Comparison of ENCODE assay signal across 8 cellular contexts in the genomic region with DNA sequence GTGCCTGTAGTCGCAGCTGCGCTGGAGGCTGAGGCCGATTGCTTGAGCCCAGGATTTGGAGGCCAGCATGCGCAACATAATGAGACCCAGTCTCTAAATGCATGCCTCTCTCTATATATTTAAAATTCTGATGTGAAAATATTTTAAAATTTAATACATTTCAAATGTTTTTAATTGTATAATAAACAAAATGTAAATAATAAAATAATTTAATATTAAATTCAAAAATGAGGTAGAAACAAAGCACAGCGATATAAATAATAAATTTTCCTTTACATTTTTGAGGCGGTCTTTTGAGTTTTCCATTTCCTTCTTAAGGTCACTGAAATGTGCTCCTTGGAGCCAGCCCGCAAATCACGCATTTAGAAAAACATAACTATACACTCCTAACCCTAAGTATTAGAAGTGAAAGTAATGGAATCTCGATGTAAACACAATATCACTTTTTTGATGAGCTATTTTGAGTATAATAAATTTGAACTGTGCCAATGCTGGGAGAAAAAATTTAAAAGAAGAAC. TPM values are rescaled to one million over a fixed set of nuclear protein-coding genes. Genes with fewer than 3 reads are reported as not detected.
A peak's percentile ranks its signal among the peaks of the same experiment; 100 is the strongest.
DNase-seq lines count a peak whose midpoint lies in the region; ATAC-seq and TF ChIP-seq lines count a peak whose summit lies in the region.

No MANE protein-coding gene starts in this region.

- whole genome bisulfite sequencing in suprapubic skin, result 43% methylated on average over 9 of the region's 9 CpGs

- TF ChIP-seq CTCF in SU-DHL-6 (IDR thresholded peaks at IDR 0.05; ENCODE audit: insufficient read depth, low read length, poor library complexity, severe bottlenecking), result no peak
- no peak for TF ChIP-seq CTCF in suprapubic skin (IDR thresholded peaks at IDR 0.05)

- H3K4me2 ChIP-seq in SU-DHL-6 (ENCODE audit: low read depth, low read length, poor library complexity, severe bottlenecking), result peak overlapping the region; percentile 99

- DNase-seq in suprapubic skin (ENCODE audit: low spot score in 2 of 2) (no peak), activated gamma-delta T cell (lab: John Stamatoyannopoulos, UW) (no peak), NCI-H1694 treated with DMSO at 0.1 percent for 48 hours (lab: John Stamatoyannopoulos, UW) (no peak), EL (no peak)

- H3K9me2 ChIP-seq in SU-DHL-6 (replicated peaks; ENCODE audit: insufficient read depth, low read length), result no peaks in the 10 kb centered on the region

- H3K27me3 ChIP-seq in SU-DHL-6 (ENCODE audit: low read length) (no peaks in the 10 kb centered on the region), suprapubic skin (no peaks in the 10 kb centered on the region)

- H3K4me1 ChIP-seq in suprapubic skin, result peaks cover 30% of the 10 kb centered on the region

- no peak for TF ChIP-seq EP300 in suprapubic skin (IDR thresholded peaks at IDR 0.05)

- H4K20me1 ChIP-seq in SU-DHL-6 (ENCODE audit: low read depth, low read length), result peaks cover 36% of the 10 kb centered on the region

- no peaks in the 10 kb centered on the region for H3K9me3 ChIP-seq in SU-DHL-6 (ENCODE audit: insufficient read depth, low read length)
- H3K9me3 ChIP-seq in suprapubic skin, result no peaks in the 10 kb centered on the region

- H3K9ac ChIP-seq in SU-DHL-6 (ENCODE audit: low read length), result peak overlapping the region; percentile 99

- peak overlapping the region; percentile 87 for H2AFZ ChIP-seq in SU-DHL-6 (ENCODE audit: low read depth, low read length, severe bottlenecking)

- H3K27ac ChIP-seq in SU-DHL-6 (ENCODE audit: low read depth, low read length) (0 out of 2 replicates have a peak overlapping the region, but pooled peaks have one; percentile 31), suprapubic skin (no peak overlapping the region)

- H3K4me3 ChIP-seq in SU-DHL-6 (ENCODE audit: insufficient read depth, low read length, poor library complexity, severe bottlenecking) (peak overlapping the region; percentile 58), iPS-11a (ENCODE audit: low read depth, low read length) (peak overlapping the region; percentile 64), suprapubic skin (peak overlapping the region; percentile 82)

- H3K79me2 ChIP-seq in SU-DHL-6 (ENCODE audit: insufficient read depth, low read length), result peaks cover 45% of the 10 kb centered on the region

- TF ChIP-seq POLR2A in suprapubic skin (IDR thresholded peaks at IDR 0.05), result no peak

- peak; percentile 16 for ATAC-seq in GM18870 (IDR thresholded peaks at IDR 0.05; ENCODE audit: unreplicated experiment)
- ATAC-seq in HG02840 (IDR thresholded peaks at IDR 0.05; ENCODE audit: low FRiP score, unreplicated experiment), result peak; percentile 5

- H3F3A ChIP-seq in SU-DHL-6 (ENCODE audit: insufficient read depth), result peaks cover 5% of the 10 kb centered on the region; the same call in 1 of the 2 replicates

- H3K36me3 ChIP-seq in SU-DHL-6 (ENCODE audit: low read length) (peaks cover 39% of the 10 kb centered on the region), suprapubic skin (no peaks in the 10 kb centered on the region)

RNA-seq across cellular contexts. Expression of a gene that starts 0.5 kb away (rescaled TPM):
- 10 to 100 TPM in 1 of 4 donors, 1 to 10 TPM in 3; 4.8 to 14.3 (median 8.6) TPM for total RNA-seq in suprapubic skin
